ENCODE assay signal across 1 cellular context in the genomic region with DNA sequence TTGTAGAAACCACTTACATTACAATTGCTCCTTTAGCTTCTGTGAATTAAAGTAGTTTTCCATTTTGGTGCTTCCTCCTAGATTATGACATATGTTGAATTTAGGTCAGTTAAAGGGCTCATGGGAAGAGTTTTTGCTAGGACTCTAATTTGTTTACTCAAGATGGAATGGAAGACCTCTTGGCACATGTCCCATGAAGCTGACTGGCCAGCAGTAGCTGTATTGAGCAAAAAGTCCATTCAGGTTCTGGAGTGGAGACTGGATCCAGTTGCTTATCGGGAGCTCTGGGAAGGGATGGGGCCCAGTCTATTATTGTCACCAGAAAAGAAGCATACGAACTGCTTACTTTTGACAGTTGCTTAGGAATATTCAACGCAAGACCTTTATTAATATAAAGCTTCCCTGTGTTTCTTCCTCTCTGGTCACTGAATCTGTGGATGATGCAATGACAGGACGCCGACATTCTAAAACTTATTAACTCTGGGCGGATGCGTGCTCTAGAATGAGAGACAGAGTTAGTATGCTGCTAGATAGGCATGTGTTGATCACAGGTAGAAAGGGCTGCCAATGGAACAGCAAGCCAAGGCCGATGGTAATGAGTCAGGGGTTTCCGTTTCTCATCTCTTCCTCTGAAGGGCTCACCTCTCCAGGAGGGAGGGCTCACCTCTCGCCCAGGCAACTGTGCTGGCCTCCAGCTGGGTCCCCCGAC.
TF ChIP-seq lines count a peak whose summit lies in the region.

No MANE protein-coding gene starts in this region.

TF ChIP-seq in HepG2, 621 proteins besides CTCF, POLR2A, EP300 and RAD21 (continued from another document and continues in another):
- TF ChIP-seq, protein P1, sequence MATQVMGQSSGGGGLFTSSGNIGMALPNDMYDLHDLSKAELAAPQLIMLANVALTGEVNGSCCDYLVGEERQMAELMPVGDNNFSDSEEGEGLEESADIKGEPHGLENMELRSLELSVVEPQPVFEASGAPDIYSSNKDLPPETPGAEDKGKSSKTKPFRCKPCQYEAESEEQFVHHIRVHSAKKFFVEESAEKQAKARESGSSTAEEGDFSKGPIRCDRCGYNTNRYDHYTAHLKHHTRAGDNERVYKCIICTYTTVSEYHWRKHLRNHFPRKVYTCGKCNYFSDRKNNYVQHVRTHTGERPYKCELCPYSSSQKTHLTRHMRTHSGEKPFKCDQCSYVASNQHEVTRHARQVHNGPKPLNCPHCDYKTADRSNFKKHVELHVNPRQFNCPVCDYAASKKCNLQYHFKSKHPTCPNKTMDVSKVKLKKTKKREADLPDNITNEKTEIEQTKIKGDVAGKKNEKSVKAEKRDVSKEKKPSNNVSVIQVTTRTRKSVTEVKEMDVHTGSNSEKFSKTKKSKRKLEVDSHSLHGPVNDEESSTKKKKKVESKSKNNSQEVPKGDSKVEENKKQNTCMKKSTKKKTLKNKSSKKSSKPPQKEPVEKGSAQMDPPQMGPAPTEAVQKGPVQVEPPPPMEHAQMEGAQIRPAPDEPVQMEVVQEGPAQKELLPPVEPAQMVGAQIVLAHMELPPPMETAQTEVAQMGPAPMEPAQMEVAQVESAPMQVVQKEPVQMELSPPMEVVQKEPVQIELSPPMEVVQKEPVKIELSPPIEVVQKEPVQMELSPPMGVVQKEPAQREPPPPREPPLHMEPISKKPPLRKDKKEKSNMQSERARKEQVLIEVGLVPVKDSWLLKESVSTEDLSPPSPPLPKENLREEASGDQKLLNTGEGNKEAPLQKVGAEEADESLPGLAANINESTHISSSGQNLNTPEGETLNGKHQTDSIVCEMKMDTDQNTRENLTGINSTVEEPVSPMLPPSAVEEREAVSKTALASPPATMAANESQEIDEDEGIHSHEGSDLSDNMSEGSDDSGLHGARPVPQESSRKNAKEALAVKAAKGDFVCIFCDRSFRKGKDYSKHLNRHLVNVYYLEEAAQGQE (IDR thresholded peaks at IDR 0.05; ENCODE audit: borderline replicate concordance in 1 of 2, low read depth in 1 of 2, low read length in 2 of 2): no peak
- TF ChIP-seq, protein P2, sequence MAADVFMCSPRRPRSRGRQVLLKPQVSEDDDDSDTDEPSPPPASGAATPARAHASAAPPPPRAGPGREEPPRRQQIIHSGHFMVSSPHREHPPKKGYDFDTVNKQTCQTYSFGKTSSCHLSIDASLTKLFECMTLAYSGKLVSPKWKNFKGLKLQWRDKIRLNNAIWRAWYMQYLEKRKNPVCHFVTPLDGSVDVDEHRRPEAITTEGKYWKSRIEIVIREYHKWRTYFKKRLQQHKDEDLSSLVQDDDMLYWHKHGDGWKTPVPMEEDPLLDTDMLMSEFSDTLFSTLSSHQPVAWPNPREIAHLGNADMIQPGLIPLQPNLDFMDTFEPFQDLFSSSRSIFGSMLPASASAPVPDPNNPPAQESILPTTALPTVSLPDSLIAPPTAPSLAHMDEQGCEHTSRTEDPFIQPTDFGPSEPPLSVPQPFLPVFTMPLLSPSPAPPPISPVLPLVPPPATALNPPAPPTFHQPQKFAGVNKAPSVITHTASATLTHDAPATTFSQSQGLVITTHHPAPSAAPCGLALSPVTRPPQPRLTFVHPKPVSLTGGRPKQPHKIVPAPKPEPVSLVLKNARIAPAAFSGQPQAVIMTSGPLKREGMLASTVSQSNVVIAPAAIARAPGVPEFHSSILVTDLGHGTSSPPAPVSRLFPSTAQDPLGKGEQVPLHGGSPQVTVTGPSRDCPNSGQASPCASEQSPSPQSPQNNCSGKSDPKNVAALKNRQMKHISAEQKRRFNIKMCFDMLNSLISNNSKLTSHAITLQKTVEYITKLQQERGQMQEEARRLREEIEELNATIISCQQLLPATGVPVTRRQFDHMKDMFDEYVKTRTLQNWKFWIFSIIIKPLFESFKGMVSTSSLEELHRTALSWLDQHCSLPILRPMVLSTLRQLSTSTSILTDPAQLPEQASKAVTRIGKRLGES (CRISPR knock-in tag; IDR thresholded peaks at IDR 0.05; ENCODE audit: borderline replicate concordance): no peak
- TF ChIP-seq THAP11 (CRISPR knock-in tag; IDR thresholded peaks at IDR 0.05) (no peak), RFXANK (CRISPR knock-in tag; IDR thresholded peaks at IDR 0.05) (no peak), SATB2 (CRISPR knock-in tag; IDR thresholded peaks at IDR 0.05) (no peak), CEBPG (CRISPR knock-in tag; IDR thresholded peaks at IDR 0.05) (peak; percentile 88), MXD4 (CRISPR knock-in tag; IDR thresholded peaks at IDR 0.05) (no peak), SALL1 (CRISPR knock-in tag; IDR thresholded peaks at IDR 0.05) (peak; percentile 56), ZBTB42 (CRISPR knock-in tag; IDR thresholded peaks at IDR 0.05) (no peak), WIZ (CRISPR knock-in tag; IDR thresholded peaks at IDR 0.05) (no peak), KAT8 (CRISPR knock-in tag; IDR thresholded peaks at IDR 0.05) (peak; percentile 19; the same call in 1 of the 2 replicates), AKAP8 (CRISPR knock-in tag; IDR thresholded peaks at IDR 0.05) (no peak), HES4 (CRISPR knock-in tag; IDR thresholded peaks at IDR 0.05; ENCODE audit: borderline replicate concordance) (no peak), SETDB1 (CRISPR knock-in tag; IDR thresholded peaks at IDR 0.05; ENCODE audit: borderline replicate concordance) (no peak), NFE2L2 (IDR thresholded peaks at IDR 0.05; ENCODE audit: low read length) (no peak), BRD4 (CRISPR knock-in tag; IDR thresholded peaks at IDR 0.05) (no peak), ZNF501 (CRISPR knock-in tag; IDR thresholded peaks at IDR 0.05) (no peak), GABPA (IDR thresholded peaks at IDR 0.05; ENCODE audit: low read depth, low read length) (no peak), GABPA (CRISPR knock-in tag; IDR thresholded peaks at IDR 0.05; ENCODE audit: low read depth) (peak; percentile 3; the same call in 1 of the 2 replicates), EED (CRISPR knock-in tag; IDR thresholded peaks at IDR 0.05) (no peak), GPN1 (CRISPR knock-in tag; IDR thresholded peaks at IDR 0.05; ENCODE audit: borderline replicate concordance) (no peak), JARID2 (CRISPR knock-in tag; IDR thresholded peaks at IDR 0.05; ENCODE audit: insufficient replicate concordance) (no peak)
- TF ChIP-seq, protein P3, sequence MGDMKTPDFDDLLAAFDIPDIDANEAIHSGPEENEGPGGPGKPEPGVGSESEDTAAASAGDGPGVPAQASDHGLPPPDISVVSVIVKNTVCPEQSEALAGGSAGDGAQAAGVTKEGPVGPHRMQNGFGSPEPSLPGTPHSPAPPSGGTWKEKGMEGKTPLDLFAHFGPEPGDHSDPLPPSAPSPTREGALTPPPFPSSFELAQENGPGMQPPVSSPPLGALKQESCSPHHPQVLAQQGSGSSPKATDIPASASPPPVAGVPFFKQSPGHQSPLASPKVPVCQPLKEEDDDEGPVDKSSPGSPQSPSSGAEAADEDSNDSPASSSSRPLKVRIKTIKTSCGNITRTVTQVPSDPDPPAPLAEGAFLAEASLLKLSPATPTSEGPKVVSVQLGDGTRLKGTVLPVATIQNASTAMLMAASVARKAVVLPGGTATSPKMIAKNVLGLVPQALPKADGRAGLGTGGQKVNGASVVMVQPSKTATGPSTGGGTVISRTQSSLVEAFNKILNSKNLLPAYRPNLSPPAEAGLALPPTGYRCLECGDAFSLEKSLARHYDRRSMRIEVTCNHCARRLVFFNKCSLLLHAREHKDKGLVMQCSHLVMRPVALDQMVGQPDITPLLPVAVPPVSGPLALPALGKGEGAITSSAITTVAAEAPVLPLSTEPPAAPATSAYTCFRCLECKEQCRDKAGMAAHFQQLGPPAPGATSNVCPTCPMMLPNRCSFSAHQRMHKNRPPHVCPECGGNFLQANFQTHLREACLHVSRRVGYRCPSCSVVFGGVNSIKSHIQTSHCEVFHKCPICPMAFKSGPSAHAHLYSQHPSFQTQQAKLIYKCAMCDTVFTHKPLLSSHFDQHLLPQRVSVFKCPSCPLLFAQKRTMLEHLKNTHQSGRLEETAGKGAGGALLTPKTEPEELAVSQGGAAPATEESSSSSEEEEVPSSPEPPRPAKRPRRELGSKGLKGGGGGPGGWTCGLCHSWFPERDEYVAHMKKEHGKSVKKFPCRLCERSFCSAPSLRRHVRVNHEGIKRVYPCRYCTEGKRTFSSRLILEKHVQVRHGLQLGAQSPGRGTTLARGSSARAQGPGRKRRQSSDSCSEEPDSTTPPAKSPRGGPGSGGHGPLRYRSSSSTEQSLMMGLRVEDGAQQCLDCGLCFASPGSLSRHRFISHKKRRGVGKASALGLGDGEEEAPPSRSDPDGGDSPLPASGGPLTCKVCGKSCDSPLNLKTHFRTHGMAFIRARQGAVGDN (CRISPR knock-in tag; IDR thresholded peaks at IDR 0.05): 0 out of 2 replicates have a peak, but pooled peaks have one; percentile 14
- TF ChIP-seq, protein P4, sequence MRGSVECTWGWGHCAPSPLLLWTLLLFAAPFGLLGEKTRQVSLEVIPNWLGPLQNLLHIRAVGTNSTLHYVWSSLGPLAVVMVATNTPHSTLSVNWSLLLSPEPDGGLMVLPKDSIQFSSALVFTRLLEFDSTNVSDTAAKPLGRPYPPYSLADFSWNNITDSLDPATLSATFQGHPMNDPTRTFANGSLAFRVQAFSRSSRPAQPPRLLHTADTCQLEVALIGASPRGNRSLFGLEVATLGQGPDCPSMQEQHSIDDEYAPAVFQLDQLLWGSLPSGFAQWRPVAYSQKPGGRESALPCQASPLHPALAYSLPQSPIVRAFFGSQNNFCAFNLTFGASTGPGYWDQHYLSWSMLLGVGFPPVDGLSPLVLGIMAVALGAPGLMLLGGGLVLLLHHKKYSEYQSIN (CRISPR knock-in tag; IDR thresholded peaks at IDR 0.05; ENCODE audit: borderline replicate concordance): no peak
- TF ChIP-seq, protein P5, sequence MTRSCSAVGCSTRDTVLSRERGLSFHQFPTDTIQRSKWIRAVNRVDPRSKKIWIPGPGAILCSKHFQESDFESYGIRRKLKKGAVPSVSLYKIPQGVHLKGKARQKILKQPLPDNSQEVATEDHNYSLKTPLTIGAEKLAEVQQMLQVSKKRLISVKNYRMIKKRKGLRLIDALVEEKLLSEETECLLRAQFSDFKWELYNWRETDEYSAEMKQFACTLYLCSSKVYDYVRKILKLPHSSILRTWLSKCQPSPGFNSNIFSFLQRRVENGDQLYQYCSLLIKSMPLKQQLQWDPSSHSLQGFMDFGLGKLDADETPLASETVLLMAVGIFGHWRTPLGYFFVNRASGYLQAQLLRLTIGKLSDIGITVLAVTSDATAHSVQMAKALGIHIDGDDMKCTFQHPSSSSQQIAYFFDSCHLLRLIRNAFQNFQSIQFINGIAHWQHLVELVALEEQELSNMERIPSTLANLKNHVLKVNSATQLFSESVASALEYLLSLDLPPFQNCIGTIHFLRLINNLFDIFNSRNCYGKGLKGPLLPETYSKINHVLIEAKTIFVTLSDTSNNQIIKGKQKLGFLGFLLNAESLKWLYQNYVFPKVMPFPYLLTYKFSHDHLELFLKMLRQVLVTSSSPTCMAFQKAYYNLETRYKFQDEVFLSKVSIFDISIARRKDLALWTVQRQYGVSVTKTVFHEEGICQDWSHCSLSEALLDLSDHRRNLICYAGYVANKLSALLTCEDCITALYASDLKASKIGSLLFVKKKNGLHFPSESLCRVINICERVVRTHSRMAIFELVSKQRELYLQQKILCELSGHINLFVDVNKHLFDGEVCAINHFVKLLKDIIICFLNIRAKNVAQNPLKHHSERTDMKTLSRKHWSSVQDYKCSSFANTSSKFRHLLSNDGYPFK (CRISPR knock-in tag; IDR thresholded peaks at IDR 0.05; ENCODE audit: borderline replicate concordance): no peak
- TF ChIP-seq, protein P6, sequence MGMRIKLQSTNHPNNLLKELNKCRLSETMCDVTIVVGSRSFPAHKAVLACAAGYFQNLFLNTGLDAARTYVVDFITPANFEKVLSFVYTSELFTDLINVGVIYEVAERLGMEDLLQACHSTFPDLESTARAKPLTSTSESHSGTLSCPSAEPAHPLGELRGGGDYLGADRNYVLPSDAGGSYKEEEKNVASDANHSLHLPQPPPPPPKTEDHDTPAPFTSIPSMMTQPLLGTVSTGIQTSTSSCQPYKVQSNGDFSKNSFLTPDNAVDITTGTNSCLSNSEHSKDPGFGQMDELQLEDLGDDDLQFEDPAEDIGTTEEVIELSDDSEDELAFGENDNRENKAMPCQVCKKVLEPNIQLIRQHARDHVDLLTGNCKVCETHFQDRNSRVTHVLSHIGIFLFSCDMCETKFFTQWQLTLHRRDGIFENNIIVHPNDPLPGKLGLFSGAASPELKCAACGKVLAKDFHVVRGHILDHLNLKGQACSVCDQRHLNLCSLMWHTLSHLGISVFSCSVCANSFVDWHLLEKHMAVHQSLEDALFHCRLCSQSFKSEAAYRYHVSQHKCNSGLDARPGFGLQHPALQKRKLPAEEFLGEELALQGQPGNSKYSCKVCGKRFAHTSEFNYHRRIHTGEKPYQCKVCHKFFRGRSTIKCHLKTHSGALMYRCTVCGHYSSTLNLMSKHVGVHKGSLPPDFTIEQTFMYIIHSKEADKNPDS (CRISPR knock-in tag; IDR thresholded peaks at IDR 0.05): no peak
- TF ChIP-seq, protein P7, sequence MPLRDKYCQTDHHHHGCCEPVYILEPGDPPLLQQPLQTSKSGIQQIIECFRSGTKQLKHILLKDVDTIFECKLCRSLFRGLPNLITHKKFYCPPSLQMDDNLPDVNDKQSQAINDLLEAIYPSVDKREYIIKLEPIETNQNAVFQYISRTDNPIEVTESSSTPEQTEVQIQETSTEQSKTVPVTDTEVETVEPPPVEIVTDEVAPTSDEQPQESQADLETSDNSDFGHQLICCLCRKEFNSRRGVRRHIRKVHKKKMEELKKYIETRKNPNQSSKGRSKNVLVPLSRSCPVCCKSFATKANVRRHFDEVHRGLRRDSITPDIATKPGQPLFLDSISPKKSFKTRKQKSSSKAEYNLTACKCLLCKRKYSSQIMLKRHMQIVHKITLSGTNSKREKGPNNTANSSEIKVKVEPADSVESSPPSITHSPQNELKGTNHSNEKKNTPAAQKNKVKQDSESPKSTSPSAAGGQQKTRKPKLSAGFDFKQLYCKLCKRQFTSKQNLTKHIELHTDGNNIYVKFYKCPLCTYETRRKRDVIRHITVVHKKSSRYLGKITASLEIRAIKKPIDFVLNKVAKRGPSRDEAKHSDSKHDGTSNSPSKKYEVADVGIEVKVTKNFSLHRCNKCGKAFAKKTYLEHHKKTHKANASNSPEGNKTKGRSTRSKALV (CRISPR knock-in tag; IDR thresholded peaks at IDR 0.05): no peak
- TF ChIP-seq, protein P8, sequence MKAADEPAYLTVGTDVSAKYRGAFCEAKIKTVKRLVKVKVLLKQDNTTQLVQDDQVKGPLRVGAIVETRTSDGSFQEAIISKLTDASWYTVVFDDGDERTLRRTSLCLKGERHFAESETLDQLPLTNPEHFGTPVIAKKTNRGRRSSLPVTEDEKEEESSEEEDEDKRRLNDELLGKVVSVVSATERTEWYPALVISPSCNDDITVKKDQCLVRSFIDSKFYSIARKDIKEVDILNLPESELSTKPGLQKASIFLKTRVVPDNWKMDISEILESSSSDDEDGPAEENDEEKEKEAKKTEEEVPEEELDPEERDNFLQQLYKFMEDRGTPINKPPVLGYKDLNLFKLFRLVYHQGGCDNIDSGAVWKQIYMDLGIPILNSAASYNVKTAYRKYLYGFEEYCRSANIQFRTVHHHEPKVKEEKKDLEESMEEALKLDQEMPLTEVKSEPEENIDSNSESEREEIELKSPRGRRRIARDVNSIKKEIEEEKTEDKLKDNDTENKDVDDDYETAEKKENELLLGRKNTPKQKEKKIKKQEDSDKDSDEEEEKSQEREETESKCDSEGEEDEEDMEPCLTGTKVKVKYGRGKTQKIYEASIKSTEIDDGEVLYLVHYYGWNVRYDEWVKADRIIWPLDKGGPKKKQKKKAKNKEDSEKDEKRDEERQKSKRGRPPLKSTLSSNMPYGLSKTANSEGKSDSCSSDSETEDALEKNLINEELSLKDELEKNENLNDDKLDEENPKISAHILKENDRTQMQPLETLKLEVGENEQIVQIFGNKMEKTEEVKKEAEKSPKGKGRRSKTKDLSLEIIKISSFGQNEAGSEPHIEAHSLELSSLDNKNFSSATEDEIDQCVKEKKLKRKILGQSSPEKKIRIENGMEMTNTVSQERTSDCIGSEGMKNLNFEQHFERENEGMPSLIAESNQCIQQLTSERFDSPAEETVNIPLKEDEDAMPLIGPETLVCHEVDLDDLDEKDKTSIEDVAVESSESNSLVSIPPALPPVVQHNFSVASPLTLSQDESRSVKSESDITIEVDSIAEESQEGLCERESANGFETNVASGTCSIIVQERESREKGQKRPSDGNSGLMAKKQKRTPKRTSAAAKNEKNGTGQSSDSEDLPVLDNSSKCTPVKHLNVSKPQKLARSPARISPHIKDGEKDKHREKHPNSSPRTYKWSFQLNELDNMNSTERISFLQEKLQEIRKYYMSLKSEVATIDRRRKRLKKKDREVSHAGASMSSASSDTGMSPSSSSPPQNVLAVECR (CRISPR knock-in tag; IDR thresholded peaks at IDR 0.05; ENCODE audit: borderline replicate concordance): no peak
